ENCODE assay signal across 1 cellular context in the genomic region with DNA sequence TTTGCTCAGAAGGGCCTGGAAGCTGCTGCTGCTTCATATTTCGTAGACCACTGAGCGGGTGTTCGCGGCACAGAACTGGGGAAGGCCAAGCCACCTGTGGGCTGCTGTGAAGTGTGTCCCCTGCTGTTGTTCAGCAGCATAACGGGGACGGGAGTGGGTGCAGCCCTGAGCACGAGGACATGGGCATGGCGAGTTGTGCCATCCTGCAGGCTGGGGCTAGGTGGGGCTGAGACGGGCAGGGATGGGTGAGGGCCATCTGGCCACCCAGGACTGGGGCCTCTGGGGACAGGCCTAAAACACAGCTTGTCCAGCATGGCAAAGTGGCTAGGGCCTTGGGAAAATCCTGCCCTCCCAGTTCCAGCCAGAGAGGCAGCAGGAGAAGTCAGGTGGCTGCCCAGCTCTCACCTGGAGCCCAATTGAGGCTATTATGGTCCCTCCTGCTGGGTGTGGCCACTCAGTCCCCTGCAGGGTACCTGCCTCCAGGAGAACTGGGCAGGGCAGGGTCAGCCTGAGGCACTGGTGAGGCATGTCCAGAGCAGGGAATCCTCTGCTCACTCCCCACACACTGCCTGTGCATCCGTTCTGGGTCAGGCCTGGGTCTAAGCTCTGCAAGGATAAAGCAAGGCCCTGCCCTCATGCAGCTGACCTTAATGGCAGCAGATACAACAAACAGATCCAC.
TF ChIP-seq lines count a peak whose summit lies in the region.

No MANE protein-coding gene starts in this region.

TF ChIP-seq in WTC11, 78 proteins besides CTCF, POLR2A, EP300 and RAD21 (continued from another document):
- TF ChIP-seq, protein P1, sequence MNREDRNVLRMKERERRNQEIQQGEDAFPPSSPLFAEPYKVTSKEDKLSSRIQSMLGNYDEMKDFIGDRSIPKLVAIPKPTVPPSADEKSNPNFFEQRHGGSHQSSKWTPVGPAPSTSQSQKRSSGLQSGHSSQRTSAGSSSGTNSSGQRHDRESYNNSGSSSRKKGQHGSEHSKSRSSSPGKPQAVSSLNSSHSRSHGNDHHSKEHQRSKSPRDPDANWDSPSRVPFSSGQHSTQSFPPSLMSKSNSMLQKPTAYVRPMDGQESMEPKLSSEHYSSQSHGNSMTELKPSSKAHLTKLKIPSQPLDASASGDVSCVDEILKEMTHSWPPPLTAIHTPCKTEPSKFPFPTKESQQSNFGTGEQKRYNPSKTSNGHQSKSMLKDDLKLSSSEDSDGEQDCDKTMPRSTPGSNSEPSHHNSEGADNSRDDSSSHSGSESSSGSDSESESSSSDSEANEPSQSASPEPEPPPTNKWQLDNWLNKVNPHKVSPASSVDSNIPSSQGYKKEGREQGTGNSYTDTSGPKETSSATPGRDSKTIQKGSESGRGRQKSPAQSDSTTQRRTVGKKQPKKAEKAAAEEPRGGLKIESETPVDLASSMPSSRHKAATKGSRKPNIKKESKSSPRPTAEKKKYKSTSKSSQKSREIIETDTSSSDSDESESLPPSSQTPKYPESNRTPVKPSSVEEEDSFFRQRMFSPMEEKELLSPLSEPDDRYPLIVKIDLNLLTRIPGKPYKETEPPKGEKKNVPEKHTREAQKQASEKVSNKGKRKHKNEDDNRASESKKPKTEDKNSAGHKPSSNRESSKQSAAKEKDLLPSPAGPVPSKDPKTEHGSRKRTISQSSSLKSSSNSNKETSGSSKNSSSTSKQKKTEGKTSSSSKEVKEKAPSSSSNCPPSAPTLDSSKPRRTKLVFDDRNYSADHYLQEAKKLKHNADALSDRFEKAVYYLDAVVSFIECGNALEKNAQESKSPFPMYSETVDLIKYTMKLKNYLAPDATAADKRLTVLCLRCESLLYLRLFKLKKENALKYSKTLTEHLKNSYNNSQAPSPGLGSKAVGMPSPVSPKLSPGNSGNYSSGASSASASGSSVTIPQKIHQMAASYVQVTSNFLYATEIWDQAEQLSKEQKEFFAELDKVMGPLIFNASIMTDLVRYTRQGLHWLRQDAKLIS (CRISPR knock-in tag; IDR thresholded peaks at IDR 0.05; ENCODE audit: borderline replicate concordance) = no peak
- TF ChIP-seq ZNF281 (CRISPR knock-in tag; IDR thresholded peaks at IDR 0.05) = no peak
- TF ChIP-seq ZNF121 (CRISPR knock-in tag; IDR thresholded peaks at IDR 0.05) = no peak
- no peak for TF ChIP-seq ATF2 (CRISPR knock-in tag; IDR thresholded peaks at IDR 0.05; ENCODE audit: borderline replicate concordance, low read depth)
- TF ChIP-seq SMAD4 (CRISPR knock-in tag; IDR thresholded peaks at IDR 0.05) = no peak
- TF ChIP-seq ZNF138 (CRISPR knock-in tag; conservative IDR thresholded peaks at IDR 0.05) = no peak
- TF ChIP-seq, protein P2, sequence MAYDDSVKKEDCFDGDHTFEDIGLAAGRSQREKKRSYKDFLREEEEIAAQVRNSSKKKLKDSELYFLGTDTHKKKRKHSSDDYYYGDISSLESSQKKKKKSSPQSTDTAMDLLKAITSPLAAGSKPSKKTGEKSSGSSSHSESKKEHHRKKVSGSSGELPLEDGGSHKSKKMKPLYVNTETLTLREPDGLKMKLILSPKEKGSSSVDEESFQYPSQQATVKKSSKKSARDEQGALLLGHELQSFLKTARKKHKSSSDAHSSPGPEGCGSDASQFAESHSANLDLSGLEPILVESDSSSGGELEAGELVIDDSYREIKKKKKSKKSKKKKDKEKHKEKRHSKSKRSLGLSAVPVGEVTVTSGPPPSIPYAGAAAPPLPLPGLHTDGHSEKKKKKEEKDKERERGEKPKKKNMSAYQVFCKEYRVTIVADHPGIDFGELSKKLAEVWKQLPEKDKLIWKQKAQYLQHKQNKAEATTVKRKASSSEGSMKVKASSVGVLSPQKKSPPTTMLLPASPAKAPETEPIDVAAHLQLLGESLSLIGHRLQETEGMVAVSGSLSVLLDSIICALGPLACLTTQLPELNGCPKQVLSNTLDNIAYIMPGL (CRISPR knock-in tag; IDR thresholded peaks at IDR 0.05) = no peak
- no peak for TF ChIP-seq ZNF423 (CRISPR knock-in tag; IDR thresholded peaks at IDR 0.05)
- TF ChIP-seq MYBL2 (CRISPR knock-in tag; IDR thresholded peaks at IDR 0.05) = no peak
- no peak for TF ChIP-seq IRF2 (CRISPR knock-in tag; IDR thresholded peaks at IDR 0.05; ENCODE audit: borderline replicate concordance, low read depth)
